24 cellular contexts compared by ENCODE assay signal in genomic region chr12:108454539-108455139, GRCh38.
"Had no signal": no experiment of that assay in that cellular context is flagged by ENCODE, and none has a peak within 500 bp of the region (broad histone marks: within the 10 kb centered on the region; RNA-seq: fewer than 3 reads in every experiment).

No MANE protein-coding gene starts in this region.

- H3K4me3 ChIP-seq: PC-9, Peyer's patch, SJSA1 had no signal

- H2AFZ ChIP-seq: PC-9 had no signal

- H3K9me3 ChIP-seq: Peyer's patch, SJSA1, SK-N-SH had no signal

- H3K36me3 ChIP-seq: Peyer's patch, SJSA1 had no signal

- H3K9ac ChIP-seq: SK-N-SH had no signal

- H3K27me3 ChIP-seq: Peyer's patch had no signal

- H3K27ac ChIP-seq: HL-60, PC-9, Peyer's patch, SJSA1 had no signal

- H3K4me2 ChIP-seq: PC-9, SK-N-SH had no signal

- H3K4me1 ChIP-seq: Peyer's patch, SJSA1 had no signal

- ATAC-seq: Right ventricle myocardium inferior, T-cell had no signal

- FAIRE-seq: HTR-8/SVneo had no signal

- DNase-seq: KBM-7; NCI-H1092; NCI-H1436; NCI-H187; NCI-H2029; NCI-H2081 treated with DMSO at 0.1 percent for 48 hours; NCI-H2171; NCI-H226; NCI-H446; NCI-H510A; NCI-H524 treated with DMSO at 0.1 percent for 48 hours; NCI-H69; NK-92 treated with Interleukin-12 subunit alpha and Interleukin-12 subunit beta, amount 100 ng/mL, for 24 hours; OCI-M1; PC-9; Peyer's patch; SIG-M5; SK-N-SH; SW 1271; T-cell had no signal
